31 cellular contexts compared by ENCODE assay signal in genomic region chr2:232361646-232362045, GRCh38. TPM values are rescaled to one million over a fixed set of nuclear protein-coding genes. Genes with fewer than 3 reads are reported as not detected.
"Had no signal": no experiment of that assay in that cellular context is flagged by ENCODE, and none has a peak within 500 bp of the region (broad histone marks: within the 10 kb centered on the region; RNA-seq: fewer than 3 reads in every experiment).

No MANE protein-coding gene starts in this region.

- H3K9me3 ChIP-seq: heart right ventricle, lower lobe of right lung, pancreas, prostate gland, thoracic aorta had no signal

- H3K4me1 ChIP-seq: pancreas, prostate gland had no signal

- H3K27ac ChIP-seq: heart right ventricle, left lung, lower lobe of right lung, pancreas, prostate gland, thoracic aorta, WERI-Rb-1 had no signal

- FAIRE-seq: bronchial epithelial cell, islet of Langerhans, pancreas, urothelium cell line had no signal

- H3K36me3 ChIP-seq: heart right ventricle, left lung, lower lobe of right lung, pancreas, prostate gland, thoracic aorta, WERI-Rb-1 had no signal

- H3K4me3 ChIP-seq: heart right ventricle, left lung, lower lobe of right lung, pancreas, prostate gland, thoracic aorta had no signal

- H3K27me3 ChIP-seq: heart right ventricle, left lung, pancreas had no signal

- DNase-seq: activated CD4-positive, alpha-beta memory T cell treated with anti-CD3 and anti-CD28 coated beads for 36 hours; activated CD4-positive, alpha-beta T cell treated with anti-CD3 and anti-CD28 coated beads, Interleukin-2, amount 10 ng/mL, durations not matched to agents 24 days and 14 days; activated CD4-positive, CD25-positive, alpha-beta regulatory T cell treated with anti-CD3 and anti-CD28 coated beads, Interleukin-2, amount 50 U/mL, for 72 hours; activated CD8-positive, alpha-beta memory T cell treated with anti-CD3 and anti-CD28 coated beads, Interleukin-2, amount 50 U/mL, for 4 hours; activated gamma-delta T cell treated with Interleukin-2 at 50 U/mL for 16 hours; activated naive CD4-positive, alpha-beta T cell treated with anti-CD3 and anti-CD28 coated beads, Interleukin-2, amount 50 U/mL, for 16 hours; activated T-cell treated with anti-CD3 and anti-CD28 coated beads, Interleukin-2, amount 50 U/mL, for 4 hours; endodermal cell; foreskin melanocyte; heart right ventricle; left lung; lower lobe of right lung; mesenchymal stem cell; naive thymus-derived CD8-positive, alpha-beta T cell; nucleus accumbens; pancreas; stimulated activated CD4-positive, alpha-beta T cell treated with anti-CD3 and anti-CD28 coated beads, Interleukin-4, amount 100 ng/mL, for 1 hour; T1000; trophoblast cell; WERI-Rb-1 had no signal

RNA-seq across cellular contexts. Expression of gene ALPP, which starts 16.9 kb away (rescaled TPM):
- total RNA-seq: activated CD4-positive, alpha-beta memory T cell treated with anti-CD3 and anti-CD28 coated beads for 36 hours; activated CD4-positive, alpha-beta T cell treated with anti-CD3 and anti-CD28 coated beads, Interleukin-2, amount 10 ng/mL, durations not matched to agents 24 days and 14 days; activated CD8-positive, alpha-beta memory T cell treated with anti-CD3 and anti-CD28 coated beads for 36 hours; activated T-cell treated with anti-CD3 and anti-CD28 coated beads, Interleukin-2, amount 50 U/mL, for 4 hours; bronchial epithelial cell; endodermal cell; esophagus mucosa; glomerular endothelial cell; heart right ventricle; naive thymus-derived CD8-positive, alpha-beta T cell; neural crest cell; pancreas; subcutaneous adipose tissue; thoracic aorta had no signal
- polyA plus RNA-seq: heart right ventricle; naive thymus-derived CD8-positive, alpha-beta T cell; pancreas had no signal

RNA-seq across cellular contexts. Expression of gene ALPG, which starts 45.0 kb away (rescaled TPM):
- total RNA-seq: activated CD4-positive, alpha-beta memory T cell treated with anti-CD3 and anti-CD28 coated beads for 36 hours; activated CD4-positive, alpha-beta T cell treated with anti-CD3 and anti-CD28 coated beads, Interleukin-2, amount 10 ng/mL, durations not matched to agents 24 days and 14 days; activated CD8-positive, alpha-beta memory T cell treated with anti-CD3 and anti-CD28 coated beads for 36 hours; activated T-cell treated with anti-CD3 and anti-CD28 coated beads, Interleukin-2, amount 50 U/mL, for 4 hours; activated T-helper 17 cell treated with anti-CD3 and anti-CD28 coated beads, Interleukin-2, amount 50 U/mL, for 72 hours; bronchial epithelial cell; endodermal cell; esophagus mucosa; glomerular endothelial cell; heart right ventricle; naive thymus-derived CD8-positive, alpha-beta T cell; neural crest cell; pancreas; subcutaneous adipose tissue; thoracic aorta had no signal
- polyA plus RNA-seq: heart right ventricle; naive thymus-derived CD8-positive, alpha-beta T cell; pancreas had no signal
